In genomic region chr1:24929091-24929875, GRCh38 we compare ENCODE assay signal across 8 cellular contexts. TPM values are rescaled to one million over a fixed set of nuclear protein-coding genes. Genes with fewer than 3 reads are reported as not detected.
DNase-seq lines count a peak whose midpoint lies in the region; ATAC-seq and TF ChIP-seq lines count a peak whose summit lies in the region.

No MANE protein-coding gene starts in this region.

- peak overlapping the region; percentile 91 for H3K4me3 ChIP-seq in GM12864 (ENCODE audit: low read depth, low read length)
- H3K4me3 ChIP-seq in OCI-LY1 (ENCODE audit: low read depth, low read length, poor library complexity, severe bottlenecking) = peak overlapping the region; percentile 65

- H3K36me3 ChIP-seq in OCI-LY1 (ENCODE audit: insufficient read depth, low read length) = no peaks in the 10 kb centered on the region

- ATAC-seq in HG02610 (IDR thresholded peaks at IDR 0.05; ENCODE audit: unreplicated experiment) (peak; percentile 6), left colon (peak; percentile 28)

- peak overlapping the region; percentile 1 for H3K27ac ChIP-seq in OCI-LY1 (ENCODE audit: low read depth, low read length, poor library complexity, severe bottlenecking)

- H3F3A ChIP-seq in OCI-LY1 (ENCODE audit: insufficient read depth, low read length) = no peaks in the 10 kb centered on the region

- H3K4me2 ChIP-seq in OCI-LY1 (ENCODE audit: low read length) = peak overlapping the region; percentile 62

- TF ChIP-seq CTCF in GM12864 (IDR thresholded peaks at IDR 0.05; ENCODE audit: low read depth, low read length, missing control alignments) = no peak
- TF ChIP-seq CTCF in OCI-LY1 (IDR thresholded peaks at IDR 0.05; ENCODE audit: low read length) = no peak

- H3K9me3 ChIP-seq in OCI-LY1 (ENCODE audit: low read length) = no peaks in the 10 kb centered on the region

- peaks cover 63% of the 10 kb centered on the region for H3K4me1 ChIP-seq in OCI-LY1 (ENCODE audit: insufficient read depth, low read length, severe bottlenecking)

- no peaks in the 10 kb centered on the region for H3K9me2 ChIP-seq in OCI-LY1 (ENCODE audit: low read depth, low read length)

- peak overlapping the region; percentile 48 for H3K9ac ChIP-seq in OCI-LY1 (ENCODE audit: low read length)

- no peak overlapping the region for H2AFZ ChIP-seq in OCI-LY1 (ENCODE audit: low read length)

- no peaks in the 10 kb centered on the region for H3K27me3 ChIP-seq in OCI-LY1 (ENCODE audit: insufficient read depth, low read length)

- H3K79me2 ChIP-seq in OCI-LY1 (ENCODE audit: insufficient read depth, low read length) = no peaks in the 10 kb centered on the region

- no peak for DNase-seq in GM12864 (ENCODE audit: low read depth)
- peak in 3 of 4 experiments; percentile 34 to 44 (median 37) for DNase-seq in activated naive CD4-positive, alpha-beta T cell (lab: John Stamatoyannopoulos, UW)
- peak in 1 of 2 donors; percentile 45 for DNase-seq in left colon
- peak; percentile 45 to 79 (median 62) for DNase-seq in stimulated activated naive CD4-positive, alpha-beta T cell (lab: John Stamatoyannopoulos, UW)
- DNase-seq in globus pallidus (ENCODE audit: low spot score) = no peak
- DNase-seq in KG1 (lab: John Stamatoyannopoulos, UW) = no peak

- H4K20me1 ChIP-seq in OCI-LY1 (ENCODE audit: insufficient read depth, low read length) = no peaks in the 10 kb centered on the region

- intact Hi-C loops in left colon (cut with DNase I, micrococcal nuclease) = no loop called here

RNA-seq across cellular contexts. Expression of gene RUNX3, which starts 0.8 kb away (rescaled TPM):
- total RNA-seq in left colon = 1 to 10 TPM; 1.6 to 5.7 TPM

Comparison
In these comparisons a context has a peak if more than half of its experiments do, and no peak if none do; other contexts are left out.
1. DNase-seq: peak in activated naive CD4-positive, alpha-beta T cell (3 of 4) and stimulated activated naive CD4-positive, alpha-beta T cell (6 of 6); none in GM12864 (single experiment), globus pallidus (single experiment) and KG1 (single experiment).